In the genomic region with DNA sequence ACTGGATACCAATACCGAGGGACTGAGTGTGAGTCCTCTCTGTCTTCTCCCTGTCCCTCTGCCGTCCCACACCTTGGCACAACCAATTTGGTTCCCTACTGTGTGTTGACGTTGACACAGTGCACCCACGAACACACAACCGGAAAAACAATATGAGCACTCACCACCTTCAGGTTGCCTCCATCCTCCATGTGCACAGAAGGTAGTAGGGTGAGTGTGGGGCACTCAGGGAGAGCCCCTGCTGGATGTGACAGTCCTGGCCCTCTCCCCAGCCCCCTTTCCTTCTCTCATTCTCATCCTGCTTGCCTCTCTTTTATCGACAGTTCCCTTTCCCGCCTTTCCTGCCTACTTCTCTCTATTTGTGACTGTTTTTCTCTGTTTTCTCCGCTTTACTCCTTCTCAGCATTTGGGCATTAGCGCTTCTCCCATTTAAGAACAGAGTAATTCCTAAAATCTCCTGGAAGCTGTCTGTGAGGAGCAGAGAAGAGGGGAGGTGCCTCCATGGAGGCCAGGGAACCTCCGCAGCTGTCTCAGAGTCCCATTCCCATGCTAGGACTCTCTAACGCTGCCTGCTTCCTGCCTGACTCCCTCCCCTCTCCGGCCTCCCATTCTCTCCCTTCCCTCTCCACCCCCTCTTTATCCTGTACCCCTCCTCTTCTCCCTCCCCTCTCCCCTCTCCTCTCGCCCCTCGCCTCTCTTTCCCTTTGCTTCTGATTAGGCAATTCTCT, we compare ENCODE assay signal across 10 cellular contexts. TPM values are rescaled to one million over a fixed set of nuclear protein-coding genes. Genes with fewer than 3 reads are reported as not detected.
A peak's percentile ranks its signal among the peaks of the same experiment; 100 is the strongest.
DNase-seq lines count a peak whose midpoint lies in the region; ATAC-seq and TF ChIP-seq lines count a peak whose summit lies in the region.
"Had no signal": no experiment of that assay in that cellular context is flagged by ENCODE, and none has a peak within 500 bp of the region (broad histone marks: within the 10 kb centered on the region; RNA-seq: fewer than 3 reads in every experiment).

No MANE protein-coding gene starts in this region.

- no peaks in the 10 kb centered on the region for H3K4me1 ChIP-seq in colonic mucosa

- DNase-seq in H7 (no peak), iPS-NIHi7 (ENCODE audit: extremely low spot score) (peak; percentile 45), T-helper 9 cell (no peak), colonic mucosa (no peak), left colon (no peak)
- no peak for DNase-seq in stimulated activated effector memory CD8-positive, alpha-beta T cell treated with anti-CD3 and anti-CD28 coated beads, Interleukin-12 subunit alpha, Interleukin-12 subunit beta, amount 100 ng/mL, for 72 hours (ENCODE audit: low spot score in 2 of 2)

- peak overlapping the region; percentile 86 to 91 (median 88) for H3K4me3 Mint-ChIP-seq in brain
- H3K4me3 Mint-ChIP-seq in stimulated activated effector memory CD8-positive, alpha-beta T cell treated with anti-CD3 and anti-CD28 coated beads, Interleukin-12 subunit alpha, Interleukin-12 subunit beta, amount 100 ng/mL, for 72 hours: peak overlapping the region; percentile 22
- H3K4me3 Mint-ChIP-seq: activated naive CD8-positive, alpha-beta T cell had no signal

- H3K27me3 Mint-ChIP-seq in brain: peaks cover 6% of the 10 kb centered on the region

- ATAC-seq in stimulated activated effector memory CD8-positive, alpha-beta T cell treated with anti-CD3 and anti-CD28 coated beads, Interleukin-12 subunit alpha, Interleukin-12 subunit beta, amount 100 ng/mL, for 72 hours: no peak
- ATAC-seq in left colon (no peak), GM19328 (IDR thresholded peaks at IDR 0.05; ENCODE audit: unreplicated experiment) (no peak)

- H3K27ac ChIP-seq in colonic mucosa: no peak overlapping the region

- H3K9me3 Mint-ChIP-seq in brain: no peaks in the 10 kb centered on the region
- no peaks in the 10 kb centered on the region for H3K9me3 Mint-ChIP-seq in stimulated activated effector memory CD8-positive, alpha-beta T cell treated with anti-CD3 and anti-CD28 coated beads, Interleukin-12 subunit alpha, Interleukin-12 subunit beta, amount 100 ng/mL, for 72 hours

- intact Hi-C loops in colonic mucosa (cut with DNase I) (no loop called here), left colon (cut with DNase I, micrococcal nuclease) (no loop called here)

- H3K9ac ChIP-seq in colonic mucosa (ENCODE audit: low read depth in 2 of 2, low read length in 2 of 2): peak overlapping the region in 1 of 2 donors; percentile 17

- peaks cover 50% of the 10 kb centered on the region for H3K4me1 Mint-ChIP-seq in brain
- H3K4me1 Mint-ChIP-seq in stimulated activated effector memory CD8-positive, alpha-beta T cell treated with anti-CD3 and anti-CD28 coated beads, Interleukin-12 subunit alpha, Interleukin-12 subunit beta, amount 100 ng/mL, for 72 hours: peaks cover 13% of the 10 kb centered on the region

- H3K4me3 ChIP-seq in H7 (ENCODE audit: insufficient read depth, low read depth, low read length) (peak overlapping the region; percentile 69), colonic mucosa (no peak overlapping the region)

- peaks cover 7% of the 10 kb centered on the region for H3K36me3 Mint-ChIP-seq in brain
- H3K36me3 Mint-ChIP-seq in stimulated activated effector memory CD8-positive, alpha-beta T cell treated with anti-CD3 and anti-CD28 coated beads, Interleukin-12 subunit alpha, Interleukin-12 subunit beta, amount 100 ng/mL, for 72 hours: no peaks in the 10 kb centered on the region
- H3K36me3 Mint-ChIP-seq: activated naive CD8-positive, alpha-beta T cell had no signal

- no peak for TF ChIP-seq CTCF in brain (conservative IDR thresholded peaks at IDR 0.05)
- TF ChIP-seq CTCF in colonic mucosa (IDR thresholded peaks at IDR 0.05): no peak

- no peaks in the 10 kb centered on the region for H3K9me3 ChIP-seq in colonic mucosa

- H3K27me3 ChIP-seq in H7 (ENCODE audit: control insufficient read depth, insufficient read depth, low read length): peaks cover 2% of the 10 kb centered on the region; the same call in 1 of the 2 replicates
- peaks cover 6% of the 10 kb centered on the region for H3K27me3 ChIP-seq in colonic mucosa

- peak overlapping the region; percentile 64 to 94 (median 83) for H3K27ac Mint-ChIP-seq in brain
- no peak overlapping the region for H3K27ac Mint-ChIP-seq in stimulated activated effector memory CD8-positive, alpha-beta T cell treated with anti-CD3 and anti-CD28 coated beads, Interleukin-12 subunit alpha, Interleukin-12 subunit beta, amount 100 ng/mL, for 72 hours
- H3K27ac Mint-ChIP-seq: activated naive CD8-positive, alpha-beta T cell had no signal

- no peaks in the 10 kb centered on the region for H3K36me3 ChIP-seq in H7 (replicated peaks; ENCODE audit: control insufficient read depth, insufficient read depth, low read length)
- no peaks in the 10 kb centered on the region for H3K36me3 ChIP-seq in colonic mucosa

RNA-seq across cellular contexts. Expression of gene CADM3, which starts 16.4 kb away (rescaled TPM):
- 2.1 and 4.1 TPM in 2 replicates for total RNA-seq in H7 (2014; rRNA removed; shearing (Covaris generic))
- polyA plus RNA-seq in brain (ENCODE audit: insufficient read depth, low read depth, low replicate concordance): 86.2 TPM
- total RNA-seq in colonic mucosa (1 to 10 TPM; 2.7 to 8.7 TPM), left colon (1 to 10 TPM; 3.2 to 7.5 TPM)
- total RNA-seq: G401 had no signal

RNA-seq across cellular contexts. Expression of gene ACKR1, which starts 16.9 kb away (rescaled TPM):
- total RNA-seq in H7 (2014; rRNA removed; shearing (Covaris generic)): 0.22 TPM in 1 of 2 replicates, not detected in the other
- 10.7 TPM for polyA plus RNA-seq in brain (ENCODE audit: insufficient read depth, low read depth, low replicate concordance)
- total RNA-seq in colonic mucosa (10 to 100 TPM; 11.6 to 23.9 TPM), left colon (10 to 100 TPM; 16.9 to 19.2 TPM)
- total RNA-seq: G401 had no signal

Comparison
In these comparisons a context has a peak if more than half of its experiments do, and no peak if none do; other contexts are left out.
1. RNA of gene ACKR1, which starts 16.9 kb away (total RNA-seq): 11.6 to 23.9 TPM in colonic mucosa and 16.9 to 19.2 TPM in left colon; 0.22 TPM in H7; every median in the first group is over 10 times any median in the second.